ENCODE assay signal across 8 cellular contexts in the genomic region with DNA sequence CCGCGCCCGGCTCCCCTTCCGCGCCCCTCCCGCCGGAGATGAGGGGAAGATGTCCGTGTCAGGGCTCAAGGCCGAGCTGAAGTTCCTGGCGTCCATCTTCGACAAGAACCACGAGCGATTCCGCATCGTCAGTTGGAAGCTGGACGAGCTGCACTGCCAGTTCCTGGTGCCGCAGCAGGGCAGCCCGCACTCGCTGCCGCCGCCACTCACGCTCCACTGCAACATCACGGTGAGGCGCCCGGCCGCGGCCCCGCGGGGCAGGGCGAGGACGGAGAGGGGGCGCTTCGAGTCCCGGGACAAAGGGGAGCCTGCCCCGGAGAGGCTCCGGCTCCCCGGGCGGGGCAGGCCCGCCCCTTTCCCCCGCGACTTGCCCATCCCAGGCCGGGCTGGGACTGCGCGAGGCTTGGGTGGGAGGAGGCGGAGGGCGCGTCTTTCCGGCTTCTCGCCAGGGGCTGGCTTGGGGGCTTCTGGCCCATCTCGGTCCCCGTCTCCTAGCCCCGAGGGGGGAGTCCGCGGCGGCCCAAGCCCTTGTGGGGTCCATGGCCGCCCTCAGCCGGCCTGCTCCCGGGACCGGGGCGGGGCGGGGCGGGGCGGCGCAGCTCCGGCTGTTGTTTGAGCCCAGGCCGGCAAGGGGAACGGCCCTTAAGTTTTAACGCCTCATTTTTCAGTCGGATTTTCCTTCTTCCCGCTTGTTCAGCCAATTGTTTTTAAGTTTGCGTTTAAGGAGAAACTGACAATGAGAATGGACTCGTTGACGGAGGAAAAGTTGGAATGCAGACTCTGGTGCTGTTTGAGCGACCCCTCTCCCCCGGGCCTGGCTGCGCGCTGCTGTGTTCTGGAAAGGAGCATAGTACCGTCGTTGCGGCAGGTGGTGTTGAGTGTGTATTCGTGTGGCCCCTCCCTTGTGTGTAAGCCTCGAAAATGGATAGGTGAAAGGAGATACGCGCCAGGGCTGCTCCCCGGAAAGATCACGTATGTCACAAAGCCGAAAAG. TPM values are rescaled to one million over a fixed set of nuclear protein-coding genes. Genes with fewer than 3 reads are reported as not detected.
A peak's percentile ranks its signal among the peaks of the same experiment; 100 is the strongest.
DNase-seq lines count a peak whose midpoint lies in the region; ATAC-seq and TF ChIP-seq lines count a peak whose summit lies in the region.

No MANE protein-coding gene starts in this region.

- peak overlapping the region; percentile 81 for H3K27ac ChIP-seq in adipose tissue (ENCODE audit: low read depth, low read length)
- peak overlapping the region; percentile 87 to 97 (median 94) for H3K27ac ChIP-seq in heart left ventricle
- peak overlapping the region; percentile 66 for H3K27ac ChIP-seq in trophoblast cell (ENCODE audit: low read depth, low read length)
- H3K27ac ChIP-seq in urinary bladder (ENCODE audit: low read depth) = peak overlapping the region; percentile 87

- no peaks in the 10 kb centered on the region for H3K9me3 Mint-ChIP-seq in IgD-negative memory B cell

- peaks cover 14% of the 10 kb centered on the region for H3K79me1 ChIP-seq in trophoblast cell (ENCODE audit: low read length)

- peak; percentile 51 for ATAC-seq in GM21390 (IDR thresholded peaks at IDR 0.05; ENCODE audit: unreplicated experiment)
- peak; percentile 76 to 85 (median 80) for ATAC-seq in heart left ventricle

- peak overlapping the region; percentile 90 to 97 (median 96) for H3K4me3 Mint-ChIP-seq in IgD-negative memory B cell

- no peak for TF ChIP-seq POLR2A in heart left ventricle (IDR thresholded peaks at IDR 0.05)

- H3K4me2 ChIP-seq in trophoblast cell (ENCODE audit: low read length) = peak overlapping the region; percentile 72

- H3K4ac ChIP-seq in trophoblast cell (ENCODE audit: low read depth, low read length) = peak overlapping the region; percentile 35

- H3K9ac ChIP-seq in trophoblast cell (ENCODE audit: low read length) = peak overlapping the region; percentile 93

- peak overlapping the region; percentile 8 for H2AFZ ChIP-seq in trophoblast cell (ENCODE audit: insufficient read depth, low read length, poor library complexity)

- H2AK5ac ChIP-seq in trophoblast cell (ENCODE audit: low read length) = peak overlapping the region; percentile 6

- peak overlapping the region; percentile 87 to 93 (median 89) for H3K27ac Mint-ChIP-seq in IgD-negative memory B cell

- peak overlapping the region; percentile 70 for H3K14ac ChIP-seq in trophoblast cell (ENCODE audit: low read length)

- H3K36me3 Mint-ChIP-seq in IgD-negative memory B cell = peaks cover 4% of the 10 kb centered on the region

- intact Hi-C loops in heart left ventricle (cut with DNase I) = loop anchor here in 4 of 10 donors (2.0 to 10.0 kb wide), 3 partner anchors 58 to 61 kb away; a partner anchor contains a TSS

- 0 to 1% (median 1%) methylated on average over 72 to 87 of the region's 87 CpGs for WGBS in adipose tissue, 3 donors
- 0 to 1% (median 1%) methylated on average over 20 to 87 of the region's 87 CpGs for WGBS in heart left ventricle, 4 donors
- WGBS in trophoblast cell (ENCODE audit: extremely low coverage, insufficient coverage, insufficient read length) = no CpG with 5 or more reads among the region's 87 CpGs
- WGBS in urinary bladder = under 1% methylated on average over 87 of the region's 87 CpGs

- no peaks in the 10 kb centered on the region for H3K27me3 Mint-ChIP-seq in IgD-negative memory B cell

- H4K12ac ChIP-seq in trophoblast cell (ENCODE audit: low read depth, low read length) = peak overlapping the region; percentile 36

- H2BK5ac ChIP-seq in trophoblast cell (ENCODE audit: low read depth, low read length, poor library complexity) = peak overlapping the region; percentile 15

- H3K4me3 ChIP-seq in heart left ventricle (peak overlapping the region; percentile 66 to 98 (median 94)), trophoblast cell (ENCODE audit: low read depth, low read length) (peak overlapping the region; percentile 95), urinary bladder (ENCODE audit: low read depth, low read length) (peak overlapping the region; percentile 92)

- H3K18ac ChIP-seq in trophoblast cell (ENCODE audit: low read length) = peak overlapping the region; percentile 47

- peaks cover 0 to 61% (median 37%) of the 10 kb centered on the region in 12 donors for H3K4me1 ChIP-seq in heart left ventricle
- H3K4me1 ChIP-seq in trophoblast cell (ENCODE audit: control insufficient read depth in 1 of 2, insufficient read depth in 2 of 2, low read length in 2 of 2) = peaks cover 5 to 8% of the 10 kb centered on the region in 2 experiments
- no peaks in the 10 kb centered on the region for H3K4me1 ChIP-seq in urinary bladder (ENCODE audit: insufficient read depth)

- peak overlapping the region; percentile 64 for H4K8ac ChIP-seq in trophoblast cell (ENCODE audit: low read depth, low read length)

- H3K36me3 ChIP-seq in heart left ventricle (no peaks in the 10 kb centered on the region), trophoblast cell (ENCODE audit: control insufficient read depth in 1 of 2, insufficient read depth in 2 of 2, low read length in 2 of 2) (peaks cover 2% of the 10 kb centered on the region in 2 experiments), urinary bladder (ENCODE audit: insufficient read depth) (no peaks in the 10 kb centered on the region)

- peak overlapping the region; percentile 79 for H4K91ac ChIP-seq in trophoblast cell (ENCODE audit: low read depth, low read length)

- H3K4me1 Mint-ChIP-seq in IgD-negative memory B cell = peaks cover 33 to 43% (median 41%) of the 10 kb centered on the region in 3 donors

- no peaks in the 10 kb centered on the region for H3K9me3 ChIP-seq in heart left ventricle
- H3K9me3 ChIP-seq in trophoblast cell (ENCODE audit: insufficient read depth, low read depth, low read length) = no peaks in the 10 kb centered on the region

- H3K79me2 ChIP-seq in trophoblast cell (ENCODE audit: control insufficient read depth, insufficient read depth, low read length, poor library complexity) = peaks cover 24% of the 10 kb centered on the region

- DNase-seq in COLO668 (lab: John Stamatoyannopoulos, UW; ENCODE audit: unreplicated experiment) = peak; percentile 76
- peak; percentile 28 to 63 for DNase-seq in SW 1271 (lab: John Stamatoyannopoulos, UW)
- DNase-seq in heart left ventricle = peak; percentile 63 to 85 (median 73)
- DNase-seq in trophoblast cell = peak; percentile 47 to 71

- no peak overlapping the region for H2BK12ac ChIP-seq in trophoblast cell (ENCODE audit: low read length)

- no peak overlapping the region for H3K23ac ChIP-seq in trophoblast cell (ENCODE audit: low read length)

- no peaks in the 10 kb centered on the region for H3K27me3 ChIP-seq in heart left ventricle
- H3K27me3 ChIP-seq in trophoblast cell (ENCODE audit: insufficient read depth, low read length) = no peaks in the 10 kb centered on the region

- H2BK120ac ChIP-seq in trophoblast cell (ENCODE audit: insufficient read depth, low read length, poor library complexity) = peak overlapping the region; percentile 26

- peak in 1 of 12 donors; percentile 8 for TF ChIP-seq CTCF in heart left ventricle (IDR thresholded peaks at IDR 0.05)

RNA-seq across cellular contexts. Expression of a gene that starts 0.7 kb away (rescaled TPM):
- polyA plus RNA-seq in IgD-negative memory B cell = 21.4 TPM
- 10 to 100 TPM; 10.2 to 44.0 (median 16.9) TPM for polyA plus RNA-seq in adipose tissue
- 10 to 100 TPM; 22.8 to 39.4 (median 28.5) TPM for total RNA-seq in heart left ventricle
- 10 to 100 TPM; 13.6 to 18.2 TPM for polyA plus RNA-seq in heart left ventricle
- polyA plus RNA-seq in trophoblast cell (2013) = 47.6 and 48.5 TPM in 2 replicates
- 101 TPM for total RNA-seq in urinary bladder
- polyA plus RNA-seq in urinary bladder = 46.7 TPM

RNA-seq across cellular contexts. Expression of a gene that starts 59.8 kb away (rescaled TPM):
- 15.5 TPM for polyA plus RNA-seq in IgD-negative memory B cell
- polyA plus RNA-seq in adipose tissue = 10 to 100 TPM; 11.6 to 13.4 (median 12.4) TPM
- total RNA-seq in heart left ventricle = 10 to 100 TPM in 8 of 9 donors, 1 to 10 TPM in 1; 6.8 to 24.9 (median 19.7) TPM
- 10 to 100 TPM in 1 of 2 donors, 1 to 10 TPM in 1; 6.1 to 20.2 TPM for polyA plus RNA-seq in heart left ventricle
- polyA plus RNA-seq in trophoblast cell (2013) = 39.6 and 40.5 TPM in 2 replicates
- total RNA-seq in urinary bladder = 25.0 TPM
- polyA plus RNA-seq in urinary bladder = 16.9 TPM

Comparison
In these comparisons a context has a peak if more than half of its experiments do, and no peak if none do; other contexts are left out.
1. Peak in every context shown above with its lines: DNase-seq, ATAC-seq, H3K4me3 ChIP-seq and H3K27ac ChIP-seq.